ENCODE assay signal across 16 cellular contexts in the genomic region with DNA sequence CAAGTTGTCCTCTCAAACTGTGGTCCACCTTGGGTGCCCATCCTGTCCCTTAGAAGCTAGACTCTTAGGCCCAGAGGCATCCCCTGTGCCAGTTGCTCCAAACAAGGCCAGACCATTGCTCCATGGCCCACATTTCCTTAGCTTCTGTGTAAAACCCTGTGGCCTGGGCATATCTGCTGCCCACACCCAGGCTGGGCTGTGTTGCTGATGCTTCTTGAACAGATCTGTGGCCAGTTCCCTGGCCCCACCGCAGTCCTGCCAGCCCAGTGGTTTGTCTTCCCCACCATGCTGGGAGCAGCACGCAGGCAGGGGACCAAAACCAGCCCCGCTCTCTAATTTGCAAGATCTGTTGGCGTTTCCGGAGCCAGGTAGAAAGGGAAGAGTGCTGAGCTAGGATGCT.
"Had no signal": no experiment of that assay in that cellular context is flagged by ENCODE, and none has a peak within 500 bp of the region (broad histone marks: within the 10 kb centered on the region; RNA-seq: fewer than 3 reads in every experiment).

No MANE protein-coding gene starts in this region.

- ATAC-seq: foreskin keratinocyte had no signal

- H3K36me3 ChIP-seq: ovary, right lobe of liver, spleen, suprapubic skin had no signal

- H3K27ac ChIP-seq: coronary artery, foreskin keratinocyte, ovary, right lobe of liver, spleen, suprapubic skin had no signal

- H3K9me3 ChIP-seq: ovary, right lobe of liver, spleen, suprapubic skin had no signal

- H3K27me3 ChIP-seq: foreskin keratinocyte, ovary, right lobe of liver, suprapubic skin had no signal

- H3K4me1 ChIP-seq: foreskin keratinocyte, spleen, suprapubic skin had no signal

- H3K4me3 ChIP-seq: coronary artery, ovary, right lobe of liver, spleen, suprapubic skin had no signal

- DNase-seq: activated B cell treated with CpG ODN at 0.5 μM for 24 hours; activated CD4-positive, alpha-beta T cell treated with anti-CD3 and anti-CD28 coated beads for 48 hours; activated naive CD4-positive, alpha-beta T cell; activated naive CD8-positive, alpha-beta T cell treated with anti-CD3 and anti-CD28 coated beads, Interleukin-2, amount 10 ng/mL, durations not matched to agents 7 days and 5 days; effector CD8-positive, alpha-beta T cell; foreskin keratinocyte; glutamatergic neuron; hypothalamus; kidney glomerular epithelial cell; left ventricle myocardium superior; midbrain; ovary had no signal
